In genomic region chr6:124995131-124995530, GRCh38 we compare ENCODE assay signal across 1 cellular context.
TF ChIP-seq lines count a peak whose summit lies in the region.

No MANE protein-coding gene starts in this region.

TF ChIP-seq in SK-N-SH, 30 proteins besides CTCF, POLR2A, EP300 and RAD21 (continued from another document):
- TF ChIP-seq TCF12 (IDR thresholded peaks at IDR 0.05): no peak
- TF ChIP-seq RCOR1 (IDR thresholded peaks at IDR 0.05; ENCODE audit: low read length): no peak
- TF ChIP-seq FOXJ3 (CRISPR knock-in tag; IDR thresholded peaks at IDR 0.05): no peak
- no peak for TF ChIP-seq YY1 (IDR thresholded peaks at IDR 0.05; ENCODE audit: low read depth)
- TF ChIP-seq IRF3 (IDR thresholded peaks at IDR 0.05; ENCODE audit: low read depth, low read length): no peak
- TF ChIP-seq EZH2phosphoT487 (IDR thresholded peaks at IDR 0.05; ENCODE audit: borderline replicate concordance, low read depth): no peak
- no peak for TF ChIP-seq TEAD4 (IDR thresholded peaks at IDR 0.05; ENCODE audit: borderline replicate concordance, insufficient read depth)
- TF ChIP-seq SMC3 (IDR thresholded peaks at IDR 0.05; ENCODE audit: low read depth, low read length): no peak
- TF ChIP-seq SIN3A (IDR thresholded peaks at IDR 0.05; ENCODE audit: borderline replicate concordance, low read depth, low read length): no peak
- no peak for TF ChIP-seq RXRA (IDR thresholded peaks at IDR 0.05; ENCODE audit: borderline replicate concordance, low read depth)
- TF ChIP-seq REST (IDR thresholded peaks at IDR 0.05; ENCODE audit: low read depth, low read length): no peak
